14 cellular contexts compared by ENCODE assay signal in the genomic region with DNA sequence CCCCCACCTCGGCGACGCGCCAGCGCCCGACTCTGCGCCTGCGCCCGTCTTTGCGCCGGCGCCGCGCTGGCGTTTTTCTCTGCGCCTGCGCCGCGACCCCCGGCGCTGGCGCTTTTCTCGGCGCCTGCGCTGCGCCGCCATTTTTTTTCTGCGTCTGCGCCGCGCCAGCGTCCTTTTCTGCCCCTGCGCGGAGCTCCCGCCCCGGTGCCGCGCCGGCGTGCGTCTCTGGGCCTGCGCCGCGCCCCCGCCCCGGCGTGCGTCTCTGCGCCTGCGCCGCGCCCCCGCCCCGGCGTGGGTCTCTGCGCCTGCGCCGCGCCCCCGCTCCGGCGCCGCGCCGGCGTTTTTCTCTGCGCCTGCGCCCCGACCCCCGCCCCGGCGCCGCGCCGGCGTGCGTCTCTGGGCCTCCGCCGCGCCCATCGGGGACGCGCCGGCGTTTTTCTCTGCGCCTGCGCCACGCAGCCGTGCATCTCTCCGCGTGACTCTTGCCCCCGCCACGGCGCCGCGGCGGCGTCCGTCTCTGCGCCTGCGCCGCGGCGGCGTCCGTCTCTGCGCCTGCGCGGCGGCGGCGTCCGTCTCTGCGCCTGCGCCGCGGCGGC. TPM values are rescaled to one million over a fixed set of nuclear protein-coding genes. Genes with fewer than 3 reads are reported as not detected.
A peak's percentile ranks its signal among the peaks of the same experiment; 100 is the strongest.
DNase-seq lines count a peak whose midpoint lies in the region; ATAC-seq, FAIRE-seq and TF ChIP-seq lines count a peak whose summit lies in the region.
"Not testable (repeated sequence)": the region's sequence is repeated elsewhere in the genome, so short reads cannot be mapped to it uniquely, and the experiment has no call there.
"Had no signal": no experiment of that assay in that cellular context is flagged by ENCODE, and none has a peak within 500 bp of the region (broad histone marks: within the 10 kb centered on the region; RNA-seq: fewer than 3 reads in every experiment).

No MANE protein-coding gene starts in this region.

- ATAC-seq in GM21723 (IDR thresholded peaks at IDR 0.05; ENCODE audit: unreplicated experiment): peak; percentile 12
- not testable (repeated sequence) for ATAC-seq in upper lobe of right lung

- not testable (repeated sequence) for H3K27me3 Mint-ChIP-seq in osteocyte (ENCODE audit: unreplicated experiment)

- TF ChIP-seq CTCF in kidney (IDR thresholded peaks at IDR 0.05; ENCODE audit: borderline replicate concordance, extremely low read depth, insufficient read depth); osteocyte (IDR thresholded peaks at IDR 0.05); spleen (IDR thresholded peaks at IDR 0.05 in 8 of 11, conservative IDR thresholded peaks at IDR 0.05 in 3 of 11); stomach (IDR thresholded peaks at IDR 0.05); upper lobe of right lung (IDR thresholded peaks at IDR 0.05): not testable (repeated sequence)

- not testable (repeated sequence) for TF ChIP-seq POLR2A in spleen (IDR thresholded peaks at IDR 0.05); stomach (IDR thresholded peaks at IDR 0.05)

- H3K9ac ChIP-seq in kidney (ENCODE audit: low read length in 2 of 2): not testable (repeated sequence)

- H3K4me3 ChIP-seq in kidney (ENCODE audit: low read length in 2 of 2); spleen; stomach; upper lobe of right lung: not testable (repeated sequence)

- not testable (repeated sequence) for H3K36me3 ChIP-seq in kidney (ENCODE audit: control insufficient read depth in 1 of 2, insufficient read depth in 2 of 2, low read length in 2 of 2); spleen; stomach; upper lobe of right lung

- not testable (repeated sequence) for H3K4me1 Mint-ChIP-seq in osteocyte (ENCODE audit: unreplicated experiment)

- not testable (repeated sequence) for H3K27ac Mint-ChIP-seq in osteocyte (ENCODE audit: unreplicated experiment)

- 80 to 85% (median 84%) methylated on average over 7 to 110 of the region's 118 CpGs for WGBS in spleen, 5 donors
- 79 to 86% (median 84%) methylated on average over 23 to 105 of the region's 118 CpGs for WGBS in stomach, 5 donors

- not testable (repeated sequence) for H3K27me3 ChIP-seq in spleen (replicated peaks in 1 of 7); stomach; upper lobe of right lung

- not testable (repeated sequence) for TF ChIP-seq EP300 in stomach (IDR thresholded peaks at IDR 0.05)

- DNase-seq in ecto neural progenitor cell (ENCODE audit: low spot score): peak; percentile 1
- peak; percentile 73 for DNase-seq in kidney
- DNase-seq in osteocyte (ENCODE audit: extremely low spot score, unreplicated experiment): peak; percentile 76
- DNase-seq in spleen: peak; percentile 76
- DNase-seq in stomach: peak; percentile 11
- peak; percentile 11 for DNase-seq in upper lobe of right lung

- intact Hi-C loops in kidney (cut with DNase I); spleen (cut with DNase I; ENCODE audit: low total_unique reads); stomach (cut with DNase I; ENCODE audit: low total_unique reads); upper lobe of right lung (cut with DNase I): not testable (repeated sequence)

- H3K36me3 Mint-ChIP-seq in osteocyte (ENCODE audit: unreplicated experiment): not testable (repeated sequence)

- not testable (repeated sequence) for H3K9me3 Mint-ChIP-seq in osteocyte (ENCODE audit: unreplicated experiment)

- not testable (repeated sequence) for H3K4me1 ChIP-seq in kidney (ENCODE audit: control insufficient read depth in 1 of 2, insufficient read depth in 1 of 2, low read depth in 1 of 2, low read length in 2 of 2); spleen; stomach; upper lobe of right lung

- H3K9me3 ChIP-seq in kidney (ENCODE audit: control insufficient read depth in 1 of 2, low read length in 2 of 2); stomach; upper lobe of right lung: not testable (repeated sequence)
- H3K9me3 ChIP-seq in spleen: peaks cover 0 to 13% (median 2%) of the 10 kb centered on the region in 8 donors

- not testable (repeated sequence) for H3K27ac ChIP-seq in kidney (ENCODE audit: low read depth in 2 of 2, low read length in 2 of 2); spleen; stomach; upper lobe of right lung

- not testable (repeated sequence) for H3K4me3 Mint-ChIP-seq in osteocyte (ENCODE audit: unreplicated experiment)

- not testable (repeated sequence) for FAIRE-seq in kidney (lab: Jason Lieb, UNC)

RNA-seq across cellular contexts. Expression of a gene that starts 52.4 kb away (rescaled TPM):
- total RNA-seq in kidney (not detected), osteocyte (not detected in 2 replicates), spleen (not detected), stomach (not detected), upper lobe of right lung (not detected)
- polyA plus RNA-seq in kidney (ENCODE audit: insufficient read depth, low read depth, low replicate concordance) (not detected), spleen (not detected), stomach (not detected)
- total RNA-seq: A673; CD4-positive, alpha-beta memory T cell; Daoy; H7; HFFc6 had no signal
- polyA plus RNA-seq: AG04450; CD14-positive monocyte; CD4-positive, alpha-beta memory T cell had no signal

RNA-seq across cellular contexts. Expression of a gene that starts 56.9 kb away (rescaled TPM):
- not detected for total RNA-seq in kidney
- polyA plus RNA-seq in kidney (ENCODE audit: insufficient read depth, low read depth, low replicate concordance): not detected
- total RNA-seq in osteocyte: not detected in 2 replicates
- total RNA-seq in spleen: not detected
- polyA plus RNA-seq in spleen: not detected
- total RNA-seq in stomach: not detected
- not detected for polyA plus RNA-seq in stomach
- not detected for total RNA-seq in upper lobe of right lung
- total RNA-seq: A673; CD4-positive, alpha-beta memory T cell; Daoy; H7; HFFc6 had no signal
- polyA plus RNA-seq: AG04450; CD14-positive monocyte; CD4-positive, alpha-beta memory T cell had no signal

Comparison
In these comparisons a context has a peak if more than half of its experiments do, and no peak if none do; other contexts are left out.
1. DNase-seq: peak in every context shown above with its lines; median percentile 76 in osteocyte; 76 in spleen; 73 in kidney; 11 in stomach; 11 in upper lobe of right lung; 1 in ecto neural progenitor cell.